2 cellular contexts compared by ENCODE assay signal in the genomic region with DNA sequence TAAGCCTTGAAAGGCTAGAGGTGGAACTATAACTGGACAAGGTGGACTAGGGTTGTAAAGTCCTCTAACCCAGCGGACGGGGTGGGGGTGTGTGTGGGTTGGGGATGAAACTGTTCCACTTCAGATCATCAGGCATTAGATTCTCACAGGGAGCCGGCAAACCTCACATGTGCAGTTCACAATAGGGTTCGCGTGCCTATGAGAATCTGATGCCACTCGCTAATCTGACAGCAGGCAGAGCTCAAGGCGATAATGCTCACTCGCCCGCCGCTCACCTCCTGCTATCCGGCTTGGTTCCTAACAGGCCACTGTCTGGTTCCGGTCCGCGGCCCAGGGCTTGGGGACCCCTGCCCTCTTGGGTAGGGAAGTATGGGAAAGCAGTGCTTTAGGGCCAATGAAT.
TF ChIP-seq lines count a peak whose summit lies in the region.

No MANE protein-coding gene starts in this region.

TF ChIP-seq in SK-N-SH, 30 proteins besides CTCF, POLR2A, EP300 and RAD21 (continued from another document):
- TF ChIP-seq, protein P1, sequence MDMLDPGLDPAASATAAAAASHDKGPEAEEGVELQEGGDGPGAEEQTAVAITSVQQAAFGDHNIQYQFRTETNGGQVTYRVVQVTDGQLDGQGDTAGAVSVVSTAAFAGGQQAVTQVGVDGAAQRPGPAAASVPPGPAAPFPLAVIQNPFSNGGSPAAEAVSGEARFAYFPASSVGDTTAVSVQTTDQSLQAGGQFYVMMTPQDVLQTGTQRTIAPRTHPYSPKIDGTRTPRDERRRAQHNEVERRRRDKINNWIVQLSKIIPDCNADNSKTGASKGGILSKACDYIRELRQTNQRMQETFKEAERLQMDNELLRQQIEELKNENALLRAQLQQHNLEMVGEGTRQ (IDR thresholded peaks at IDR 0.05; ENCODE audit: borderline replicate concordance, low read depth, low read length): no peak
- TF ChIP-seq, protein P2, sequence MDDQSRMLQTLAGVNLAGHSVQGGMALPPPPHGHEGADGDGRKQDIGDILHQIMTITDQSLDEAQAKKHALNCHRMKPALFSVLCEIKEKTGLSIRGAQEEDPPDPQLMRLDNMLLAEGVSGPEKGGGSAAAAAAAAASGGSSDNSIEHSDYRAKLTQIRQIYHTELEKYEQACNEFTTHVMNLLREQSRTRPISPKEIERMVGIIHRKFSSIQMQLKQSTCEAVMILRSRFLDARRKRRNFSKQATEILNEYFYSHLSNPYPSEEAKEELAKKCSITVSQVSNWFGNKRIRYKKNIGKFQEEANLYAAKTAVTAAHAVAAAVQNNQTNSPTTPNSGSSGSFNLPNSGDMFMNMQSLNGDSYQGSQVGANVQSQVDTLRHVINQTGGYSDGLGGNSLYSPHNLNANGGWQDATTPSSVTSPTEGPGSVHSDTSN (IDR thresholded peaks at IDR 0.05): no peak
- TF ChIP-seq FOXM1 (IDR thresholded peaks at IDR 0.05; ENCODE audit: low read depth) (no peak), FOSL2 (IDR thresholded peaks at IDR 0.05; ENCODE audit: borderline replicate concordance, low read depth) (no peak), ELF1 (IDR thresholded peaks at IDR 0.05) (no peak), RCOR1 (IDR thresholded peaks at IDR 0.05; ENCODE audit: low read length) (no peak), FOXJ3 (CRISPR knock-in tag; IDR thresholded peaks at IDR 0.05) (no peak), CHD2 (IDR thresholded peaks at IDR 0.05; ENCODE audit: low read length, partially characterized antibody) (no peak), RXRA (IDR thresholded peaks at IDR 0.05; ENCODE audit: borderline replicate concordance, low read depth) (no peak)

TF ChIP-seq in SK-N-SH treated with all-trans-retinoic acid at 6 μM for 48 hours, 23 proteins besides CTCF, POLR2A, EP300 and RAD21 (continued from another document):
- TF ChIP-seq, protein P3, sequence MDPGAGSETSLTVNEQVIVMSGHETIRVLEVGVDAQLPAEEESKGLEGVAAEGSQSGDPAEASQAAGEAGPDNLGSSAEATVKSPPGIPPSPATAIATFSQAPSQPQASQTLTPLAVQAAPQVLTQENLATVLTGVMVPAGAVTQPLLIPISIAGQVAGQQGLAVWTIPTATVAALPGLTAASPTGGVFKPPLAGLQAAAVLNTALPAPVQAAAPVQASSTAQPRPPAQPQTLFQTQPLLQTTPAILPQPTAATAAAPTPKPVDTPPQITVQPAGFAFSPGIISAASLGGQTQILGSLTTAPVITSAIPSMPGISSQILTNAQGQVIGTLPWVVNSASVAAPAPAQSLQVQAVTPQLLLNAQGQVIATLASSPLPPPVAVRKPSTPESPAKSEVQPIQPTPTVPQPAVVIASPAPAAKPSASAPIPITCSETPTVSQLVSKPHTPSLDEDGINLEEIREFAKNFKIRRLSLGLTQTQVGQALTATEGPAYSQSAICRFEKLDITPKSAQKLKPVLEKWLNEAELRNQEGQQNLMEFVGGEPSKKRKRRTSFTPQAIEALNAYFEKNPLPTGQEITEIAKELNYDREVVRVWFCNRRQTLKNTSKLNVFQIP (CRISPR knock-in tag; IDR thresholded peaks at IDR 0.05; ENCODE audit: borderline replicate concordance, low read depth): no peak
- TF ChIP-seq PPARA (CRISPR knock-in tag; IDR thresholded peaks at IDR 0.05; ENCODE audit: borderline replicate concordance) (no peak), CSDC2 (CRISPR knock-in tag; IDR thresholded peaks at IDR 0.05) (no peak), OSR1 (CRISPR knock-in tag; IDR thresholded peaks at IDR 0.05) (no peak), BACH2 (CRISPR knock-in tag; IDR thresholded peaks at IDR 0.05; ENCODE audit: borderline replicate concordance) (no peak), ZNF70 (CRISPR knock-in tag; IDR thresholded peaks at IDR 0.05) (no peak)
- TF ChIP-seq, protein P4, sequence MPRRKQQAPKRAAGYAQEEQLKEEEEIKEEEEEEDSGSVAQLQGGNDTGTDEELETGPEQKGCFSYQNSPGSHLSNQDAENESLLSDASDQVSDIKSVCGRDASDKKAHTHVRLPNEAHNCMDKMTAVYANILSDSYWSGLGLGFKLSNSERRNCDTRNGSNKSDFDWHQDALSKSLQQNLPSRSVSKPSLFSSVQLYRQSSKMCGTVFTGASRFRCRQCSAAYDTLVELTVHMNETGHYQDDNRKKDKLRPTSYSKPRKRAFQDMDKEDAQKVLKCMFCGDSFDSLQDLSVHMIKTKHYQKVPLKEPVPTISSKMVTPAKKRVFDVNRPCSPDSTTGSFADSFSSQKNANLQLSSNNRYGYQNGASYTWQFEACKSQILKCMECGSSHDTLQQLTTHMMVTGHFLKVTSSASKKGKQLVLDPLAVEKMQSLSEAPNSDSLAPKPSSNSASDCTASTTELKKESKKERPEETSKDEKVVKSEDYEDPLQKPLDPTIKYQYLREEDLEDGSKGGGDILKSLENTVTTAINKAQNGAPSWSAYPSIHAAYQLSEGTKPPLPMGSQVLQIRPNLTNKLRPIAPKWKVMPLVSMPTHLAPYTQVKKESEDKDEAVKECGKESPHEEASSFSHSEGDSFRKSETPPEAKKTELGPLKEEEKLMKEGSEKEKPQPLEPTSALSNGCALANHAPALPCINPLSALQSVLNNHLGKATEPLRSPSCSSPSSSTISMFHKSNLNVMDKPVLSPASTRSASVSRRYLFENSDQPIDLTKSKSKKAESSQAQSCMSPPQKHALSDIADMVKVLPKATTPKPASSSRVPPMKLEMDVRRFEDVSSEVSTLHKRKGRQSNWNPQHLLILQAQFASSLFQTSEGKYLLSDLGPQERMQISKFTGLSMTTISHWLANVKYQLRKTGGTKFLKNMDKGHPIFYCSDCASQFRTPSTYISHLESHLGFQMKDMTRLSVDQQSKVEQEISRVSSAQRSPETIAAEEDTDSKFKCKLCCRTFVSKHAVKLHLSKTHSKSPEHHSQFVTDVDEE (CRISPR knock-in tag; IDR thresholded peaks at IDR 0.05): no peak
- TF ChIP-seq, protein P5, sequence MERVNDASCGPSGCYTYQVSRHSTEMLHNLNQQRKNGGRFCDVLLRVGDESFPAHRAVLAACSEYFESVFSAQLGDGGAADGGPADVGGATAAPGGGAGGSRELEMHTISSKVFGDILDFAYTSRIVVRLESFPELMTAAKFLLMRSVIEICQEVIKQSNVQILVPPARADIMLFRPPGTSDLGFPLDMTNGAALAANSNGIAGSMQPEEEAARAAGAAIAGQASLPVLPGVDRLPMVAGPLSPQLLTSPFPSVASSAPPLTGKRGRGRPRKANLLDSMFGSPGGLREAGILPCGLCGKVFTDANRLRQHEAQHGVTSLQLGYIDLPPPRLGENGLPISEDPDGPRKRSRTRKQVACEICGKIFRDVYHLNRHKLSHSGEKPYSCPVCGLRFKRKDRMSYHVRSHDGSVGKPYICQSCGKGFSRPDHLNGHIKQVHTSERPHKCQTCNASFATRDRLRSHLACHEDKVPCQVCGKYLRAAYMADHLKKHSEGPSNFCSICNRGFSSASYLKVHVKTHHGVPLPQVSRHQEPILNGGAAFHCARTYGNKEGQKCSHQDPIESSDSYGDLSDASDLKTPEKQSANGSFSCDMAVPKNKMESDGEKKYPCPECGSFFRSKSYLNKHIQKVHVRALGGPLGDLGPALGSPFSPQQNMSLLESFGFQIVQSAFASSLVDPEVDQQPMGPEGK (CRISPR knock-in tag; IDR thresholded peaks at IDR 0.05; ENCODE audit: borderline replicate concordance): no peak
